Comparison of ENCODE assay signal across 23 cellular contexts in the genomic region with DNA sequence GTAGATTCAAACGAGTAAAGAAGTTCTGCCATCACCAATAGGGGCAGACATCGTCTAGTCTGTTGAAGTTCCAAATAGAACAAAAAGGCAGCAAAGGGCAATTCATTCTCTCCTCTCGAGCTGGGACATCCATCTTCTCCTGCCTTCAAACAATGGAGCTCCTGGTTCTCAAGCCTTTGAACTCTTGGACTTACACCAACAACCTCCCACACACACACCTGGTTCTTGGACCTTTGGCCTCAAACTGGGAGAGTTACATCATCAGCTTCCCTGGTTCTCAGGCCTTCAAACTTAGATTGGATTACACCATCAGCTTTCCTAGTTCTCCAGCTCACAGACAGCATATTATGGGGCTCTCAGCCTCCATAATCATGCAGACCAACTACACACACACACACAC. TPM values are rescaled to one million over a fixed set of nuclear protein-coding genes. Genes with fewer than 3 reads are reported as not detected.
DNase-seq lines count a peak whose midpoint lies in the region; ATAC-seq, FAIRE-seq and TF ChIP-seq lines count a peak whose summit lies in the region.
"Had no signal": no experiment of that assay in that cellular context is flagged by ENCODE, and none has a peak within 500 bp of the region (broad histone marks: within the 10 kb centered on the region; RNA-seq: fewer than 3 reads in every experiment).

No MANE protein-coding gene starts in this region.

- peak overlapping the region; percentile 44 for H3K27ac Mint-ChIP-seq in activated CD4-positive, alpha-beta memory T cell treated with anti-CD3 and anti-CD28 coated beads for 36 hours
- H3K27ac Mint-ChIP-seq in activated CD4-positive, alpha-beta memory T cell treated with anti-CD3 and anti-CD28 coated beads, Interleukin-2, amount 10 ng/mL, durations not matched to agents 7 days and 5 days: no peak overlapping the region
- H3K27ac Mint-ChIP-seq in activated CD8-positive, alpha-beta T cell treated with anti-CD3 and anti-CD28 coated beads for 36 hours: peak overlapping the region; percentile 60
- H3K27ac Mint-ChIP-seq: activated CD8-positive, alpha-beta memory T cell treated with anti-CD3 and anti-CD28 coated beads, Interleukin-2, amount 10 ng/mL, durations not matched to agents 7 days and 5 days; brain; progenitor cell of endocrine pancreas had no signal

- DNase-seq in activated CD4-positive, alpha-beta memory T cell treated with anti-CD3 and anti-CD28 coated beads for 36 hours: no peak
- DNase-seq in activated CD4-positive, alpha-beta memory T cell treated with anti-CD3 and anti-CD28 coated beads, Interleukin-2, amount 10 ng/mL, durations not matched to agents 7 days and 5 days: no peak
- no peak for DNase-seq in activated CD8-positive, alpha-beta T cell treated with anti-CD3 and anti-CD28 coated beads for 36 hours
- DNase-seq in left colon: no peak
- peak in 3 of 6 donors; percentile 45 to 74 (median 62) for DNase-seq in pancreas
- DNase-seq in anterior cingulate cortex (lab: John Stamatoyannopoulos, UW): no peak
- DNase-seq: activated CD8-positive, alpha-beta memory T cell treated with anti-CD3 and anti-CD28 coated beads, Interleukin-2, amount 10 ng/mL, durations not matched to agents 7 days and 5 days; effector memory CD8-positive, alpha-beta T cell; foreskin fibroblast; H7; left ventricle myocardium superior; NCI-H1105; NCI-H1930; NCI-H526 treated with DMSO at 0.1 percent for 48 hours; stimulated activated CD8-positive, alpha-beta memory T cell treated with anti-CD3 and anti-CD28 coated beads, Interleukin-4, amount 100 ng/mL, for 48 hours; upper lobe of right lung had no signal

- no peaks in the 10 kb centered on the region for H3K4me1 ChIP-seq in pancreas
- H3K4me1 ChIP-seq: Peyer's patch, upper lobe of right lung had no signal

- no peak for FAIRE-seq in pancreas (lab: Jason Lieb, UNC)
- FAIRE-seq: A204.1, GM12891 had no signal

- POLR2A ChIA-PET in activated CD4-positive, alpha-beta memory T cell treated with anti-CD3 and anti-CD28 coated beads for 36 hours (lab: Charles Lee): interaction anchor here (0.9 kb wide), 1 partner anchor 21 kb away, joined by 3 read pairs; no protein-coding TSS in a partner anchor
- POLR2A ChIA-PET in activated CD4-positive, alpha-beta memory T cell treated with anti-CD3 and anti-CD28 coated beads, Interleukin-2, amount 10 ng/mL, durations not matched to agents 7 days and 5 days (lab: Charles Lee): interaction anchor here (0.6 to 1.3 kb wide), 3 partner anchors 11 to 111 kb away, joined by 3 to 10 read pairs (median 4); partner anchors contain the start of gene GIMAP1
- POLR2A ChIA-PET in activated CD8-positive, alpha-beta T cell treated with anti-CD3 and anti-CD28 coated beads for 36 hours (lab: Charles Lee): interaction anchor here (0.6 to 1.4 kb wide), 2 partner anchors 11 to 54 kb away, joined by 3 to 4 read pairs; no protein-coding TSS in a partner anchor

- H3K4me1 Mint-ChIP-seq in activated CD4-positive, alpha-beta memory T cell treated with anti-CD3 and anti-CD28 coated beads for 36 hours (ENCODE audit: low read depth): peaks cover 58% of the 10 kb centered on the region
- peaks cover 40% of the 10 kb centered on the region for H3K4me1 Mint-ChIP-seq in activated CD4-positive, alpha-beta memory T cell treated with anti-CD3 and anti-CD28 coated beads, Interleukin-2, amount 10 ng/mL, durations not matched to agents 7 days and 5 days
- peaks cover 58% of the 10 kb centered on the region for H3K4me1 Mint-ChIP-seq in activated CD8-positive, alpha-beta T cell treated with anti-CD3 and anti-CD28 coated beads for 36 hours (ENCODE audit: low read depth)
- H3K4me1 Mint-ChIP-seq: brain had no signal

- H3K27me3 Mint-ChIP-seq in activated CD4-positive, alpha-beta memory T cell treated with anti-CD3 and anti-CD28 coated beads for 36 hours: no peaks in the 10 kb centered on the region
- no peaks in the 10 kb centered on the region for H3K27me3 Mint-ChIP-seq in activated CD4-positive, alpha-beta memory T cell treated with anti-CD3 and anti-CD28 coated beads, Interleukin-2, amount 10 ng/mL, durations not matched to agents 7 days and 5 days
- no peaks in the 10 kb centered on the region for H3K27me3 Mint-ChIP-seq in activated CD8-positive, alpha-beta T cell treated with anti-CD3 and anti-CD28 coated beads for 36 hours
- H3K27me3 Mint-ChIP-seq: activated CD8-positive, alpha-beta memory T cell treated with anti-CD3 and anti-CD28 coated beads, Interleukin-2, amount 10 ng/mL, durations not matched to agents 7 days and 5 days; effector memory CD8-positive, alpha-beta T cell had no signal

- peak overlapping the region in 1 of 4 donors; percentile 15 for H3K27ac ChIP-seq in pancreas
- H3K27ac ChIP-seq: upper lobe of right lung had no signal

- 43% methylated on average over 3 of the region's 3 CpGs for WGBS in pancreas, 2 donors

- H3K9me3 Mint-ChIP-seq in activated CD4-positive, alpha-beta memory T cell treated with anti-CD3 and anti-CD28 coated beads for 36 hours: peaks cover 39% of the 10 kb centered on the region
- peaks cover 39% of the 10 kb centered on the region for H3K9me3 Mint-ChIP-seq in activated CD4-positive, alpha-beta memory T cell treated with anti-CD3 and anti-CD28 coated beads, Interleukin-2, amount 10 ng/mL, durations not matched to agents 7 days and 5 days
- peaks cover 35% of the 10 kb centered on the region for H3K9me3 Mint-ChIP-seq in activated CD8-positive, alpha-beta T cell treated with anti-CD3 and anti-CD28 coated beads for 36 hours

- CTCF ChIA-PET in activated CD4-positive, alpha-beta memory T cell treated with anti-CD3 and anti-CD28 coated beads for 36 hours (lab: Charles Lee): no interaction called here
- CTCF ChIA-PET in activated CD4-positive, alpha-beta memory T cell treated with anti-CD3 and anti-CD28 coated beads, Interleukin-2, amount 10 ng/mL, durations not matched to agents 7 days and 5 days (lab: Charles Lee): no interaction called here
- CTCF ChIA-PET in activated CD8-positive, alpha-beta T cell treated with anti-CD3 and anti-CD28 coated beads for 36 hours (lab: Charles Lee): interaction anchor here (2.0 kb wide), 1 partner anchor 12 kb away, joined by 11 read pairs; the partner anchor contains the start of gene GIMAP1

- no peak overlapping the region for H3K4me3 ChIP-seq in pancreas
- H3K4me3 ChIP-seq: Peyer's patch, upper lobe of right lung had no signal

- no peaks in the 10 kb centered on the region for H3K36me3 ChIP-seq in pancreas
- H3K36me3 ChIP-seq: Peyer's patch, upper lobe of right lung had no signal

- peaks cover 55% of the 10 kb centered on the region for H3K36me3 Mint-ChIP-seq in activated CD4-positive, alpha-beta memory T cell treated with anti-CD3 and anti-CD28 coated beads for 36 hours
- H3K36me3 Mint-ChIP-seq in activated CD4-positive, alpha-beta memory T cell treated with anti-CD3 and anti-CD28 coated beads, Interleukin-2, amount 10 ng/mL, durations not matched to agents 7 days and 5 days (ENCODE audit: low read depth): peaks cover 74% of the 10 kb centered on the region
- peaks cover 65% of the 10 kb centered on the region for H3K36me3 Mint-ChIP-seq in activated CD8-positive, alpha-beta T cell treated with anti-CD3 and anti-CD28 coated beads for 36 hours (ENCODE audit: low read depth)
- H3K36me3 Mint-ChIP-seq: brain had no signal

- no peak overlapping the region for H3K4me3 Mint-ChIP-seq in activated CD4-positive, alpha-beta memory T cell treated with anti-CD3 and anti-CD28 coated beads for 36 hours
- H3K4me3 Mint-ChIP-seq in activated CD4-positive, alpha-beta memory T cell treated with anti-CD3 and anti-CD28 coated beads, Interleukin-2, amount 10 ng/mL, durations not matched to agents 7 days and 5 days: no peak overlapping the region
- H3K4me3 Mint-ChIP-seq in activated CD8-positive, alpha-beta T cell treated with anti-CD3 and anti-CD28 coated beads for 36 hours: no peak overlapping the region
- H3K4me3 Mint-ChIP-seq: activated CD8-positive, alpha-beta memory T cell treated with anti-CD3 and anti-CD28 coated beads, Interleukin-2, amount 10 ng/mL, durations not matched to agents 7 days and 5 days; brain; effector memory CD8-positive, alpha-beta T cell had no signal

- H3K27me3 ChIP-seq in pancreas: no peaks in the 10 kb centered on the region
- H3K27me3 ChIP-seq: Peyer's patch, upper lobe of right lung had no signal

- H3K9me3 ChIP-seq in pancreas: no peaks in the 10 kb centered on the region
- H3K9me3 ChIP-seq: Peyer's patch, upper lobe of right lung had no signal

- no peak for ATAC-seq in activated CD8-positive, alpha-beta T cell treated with anti-CD3 and anti-CD28 coated beads for 36 hours
- ATAC-seq in left colon: peak; percentile 100
- peak; percentile 96 to 100 (median 97) for ATAC-seq in pancreas
- no peak for ATAC-seq in HG03139 (IDR thresholded peaks at IDR 0.05; ENCODE audit: unreplicated experiment)
- ATAC-seq in GM19455 (IDR thresholded peaks at IDR 0.05; ENCODE audit: unreplicated experiment): no peak
- ATAC-seq: activated CD8-positive, alpha-beta memory T cell treated with anti-CD3 and anti-CD28 coated beads, Interleukin-2, amount 10 ng/mL, durations not matched to agents 7 days and 5 days; effector memory CD8-positive, alpha-beta T cell; left ventricle myocardium superior; upper lobe of right lung had no signal

- TF ChIP-seq CTCF in activated CD8-positive, alpha-beta T cell treated with anti-CD3 and anti-CD28 coated beads for 36 hours (IDR thresholded peaks at IDR 0.05): no peak
- no peak for TF ChIP-seq CTCF in pancreas (IDR thresholded peaks at IDR 0.05)

- intact Hi-C loops in activated CD4-positive, alpha-beta memory T cell treated with anti-CD3 and anti-CD28 coated beads for 36 hours (cut with micrococcal nuclease): no loop called here
- intact Hi-C loops in activated CD8-positive, alpha-beta T cell treated with anti-CD3 and anti-CD28 coated beads for 36 hours (cut with micrococcal nuclease): no loop called here
- intact Hi-C loops in left colon (cut with DNase I, micrococcal nuclease) (no loop called here), pancreas (cut with DNase I) (no loop called here)

RNA-seq across cellular contexts. Expression of gene GIMAP5, which starts 9.8 kb away (rescaled TPM):
- total RNA-seq in activated CD4-positive, alpha-beta memory T cell treated with anti-CD3 and anti-CD28 coated beads for 36 hours: 10 to 100 TPM; 45.9 to 48.3 TPM
- total RNA-seq in activated CD4-positive, alpha-beta memory T cell treated with anti-CD3 and anti-CD28 coated beads, Interleukin-2, amount 10 ng/mL, durations not matched to agents 7 days and 5 days: 10 to 100 TPM; 83.9 to 84.3 TPM
- 10 to 100 TPM; 37.6 to 40.7 TPM for total RNA-seq in activated CD8-positive, alpha-beta T cell treated with anti-CD3 and anti-CD28 coated beads for 36 hours
- total RNA-seq in left colon: 1 to 10 TPM; 4.9 to 6.6 TPM
- total RNA-seq in pancreas: 1 to 10 TPM in 5 of 6 donors, under 1 TPM in 1; 0.83 to 4.1 (median 2.8) TPM
- 10 to 100 TPM in 1 of 2 donors, 1 to 10 TPM in 1; 7.6 to 17.3 TPM for polyA plus RNA-seq in pancreas
- total RNA-seq: H7, progenitor cell of endocrine pancreas had no signal

RNA-seq across cellular contexts. Expression of gene GIMAP1, which starts 11.0 kb away (rescaled TPM):
- total RNA-seq in activated CD4-positive, alpha-beta memory T cell treated with anti-CD3 and anti-CD28 coated beads for 36 hours: 1 to 10 TPM; 6.0 to 6.2 TPM
- 10 to 100 TPM; 18.8 to 21.0 TPM for total RNA-seq in activated CD4-positive, alpha-beta memory T cell treated with anti-CD3 and anti-CD28 coated beads, Interleukin-2, amount 10 ng/mL, durations not matched to agents 7 days and 5 days
- total RNA-seq in activated CD8-positive, alpha-beta T cell treated with anti-CD3 and anti-CD28 coated beads for 36 hours: 1 to 10 TPM; 8.7 to 9.3 TPM
- total RNA-seq in left colon: 1 to 10 TPM; 1.1 to 2.4 TPM
- 1 to 10 TPM in 2 of 6 donors, under 1 TPM in 4; 0.39 to 1.5 (median 0.84) TPM for total RNA-seq in pancreas
- 1 to 10 TPM; 1.5 to 2.0 TPM for polyA plus RNA-seq in pancreas
- total RNA-seq: H7, progenitor cell of endocrine pancreas had no signal

RNA-seq across cellular contexts. Expression of gene GIMAP2, which starts 41.9 kb away (rescaled TPM):
- total RNA-seq in activated CD4-positive, alpha-beta memory T cell treated with anti-CD3 and anti-CD28 coated beads for 36 hours: 10 to 100 TPM; 38.8 to 44.1 TPM
- total RNA-seq in activated CD4-positive, alpha-beta memory T cell treated with anti-CD3 and anti-CD28 coated beads, Interleukin-2, amount 10 ng/mL, durations not matched to agents 7 days and 5 days: 100 to 1,000 TPM; 113 to 120 TPM
- 10 to 100 TPM; 42.2 to 42.7 TPM for total RNA-seq in activated CD8-positive, alpha-beta T cell treated with anti-CD3 and anti-CD28 coated beads for 36 hours
- 1 to 10 TPM; 6.8 TPM for total RNA-seq in left colon
- 1 to 10 TPM in 3 of 6 donors, under 1 TPM in 3; 0.51 to 6.2 (median 1.3) TPM for total RNA-seq in pancreas
- polyA plus RNA-seq in pancreas: 1 to 10 TPM; 1.7 to 2.3 TPM
- total RNA-seq: H7, progenitor cell of endocrine pancreas had no signal

Comparison
In these comparisons a context has a peak if more than half of its experiments do, and no peak if none do; other contexts are left out.
1. ATAC-seq: peak in left colon (single experiment) and pancreas (4 of 4); none in activated CD8-positive, alpha-beta T cell treated with anti-CD3 and anti-CD28 coated beads for 36 hours (single experiment), HG03139 (single experiment) and GM19455 (single experiment).
2. RNA of gene GIMAP5, which starts 9.8 kb away (total RNA-seq): 83.9 to 84.3 TPM in activated CD4-positive, alpha-beta memory T cell treated with anti-CD3 and anti-CD28 coated beads, Interleukin-2, amount 10 ng/mL, durations not matched to agents 7 days and 5 days, 45.9 to 48.3 TPM in activated CD4-positive, alpha-beta memory T cell treated with anti-CD3 and anti-CD28 coated beads for 36 hours and 37.6 to 40.7 TPM in activated CD8-positive, alpha-beta T cell treated with anti-CD3 and anti-CD28 coated beads for 36 hours; 4.9 to 6.6 TPM in left colon and 0.83 to 4.1 TPM in pancreas; every median in the first group is over 4 times any median in the second.
3. RNA of gene GIMAP2, which starts 41.9 kb away (total RNA-seq): 113 to 120 TPM in activated CD4-positive, alpha-beta memory T cell treated with anti-CD3 and anti-CD28 coated beads, Interleukin-2, amount 10 ng/mL, durations not matched to agents 7 days and 5 days, 38.8 to 44.1 TPM in activated CD4-positive, alpha-beta memory T cell treated with anti-CD3 and anti-CD28 coated beads for 36 hours and 42.2 to 42.7 TPM in activated CD8-positive, alpha-beta T cell treated with anti-CD3 and anti-CD28 coated beads for 36 hours; 6.8 TPM in left colon and 0.51 to 6.2 TPM in pancreas; every median in the first group is over 4 times any median in the second.